ENCODE assay signal across 1 cellular context in the genomic region with DNA sequence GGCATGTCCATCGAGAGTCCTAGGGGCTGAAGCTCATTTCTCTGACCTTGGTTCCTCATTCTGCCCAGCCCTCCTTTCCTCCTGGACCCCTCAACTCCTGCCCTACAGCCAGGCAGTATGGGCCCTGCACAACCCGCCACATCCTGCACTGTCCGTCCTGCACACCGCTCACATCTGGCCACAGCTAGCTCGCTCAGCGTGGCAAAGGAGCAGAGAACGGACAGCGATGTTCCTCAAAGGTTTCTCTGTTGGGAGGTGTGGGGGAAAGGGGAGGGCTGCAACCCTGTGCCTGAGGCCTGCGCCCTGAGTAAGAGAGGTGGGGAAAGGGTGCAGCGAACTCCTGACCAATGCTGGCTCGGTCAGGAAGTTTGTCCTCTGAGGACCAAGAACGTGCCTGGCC.
TF ChIP-seq lines count a peak whose summit lies in the region.

No MANE protein-coding gene starts in this region.

TF ChIP-seq in H1, 55 proteins besides CTCF, POLR2A, EP300 and RAD21:
- TF ChIP-seq TAF7 (optimal IDR thresholded peaks at IDR 0.05; ENCODE audit: borderline replicate concordance, low read depth, low read length) (no peak), PHF8 (conservative IDR thresholded peaks at IDR 0.05; ENCODE audit: low read depth, low read length) (no peak), BACH1 (IDR thresholded peaks at IDR 0.05; ENCODE audit: low read length) (no peak), TAF1 (IDR thresholded peaks at IDR 0.05; ENCODE audit: low read depth, low read length) (no peak), RFX5 (IDR thresholded peaks at IDR 0.05; ENCODE audit: borderline replicate concordance, low read depth, low read length) (no peak), SP4 (IDR thresholded peaks at IDR 0.05; ENCODE audit: low read length) (no peak), TCF12 (IDR thresholded peaks at IDR 0.05; ENCODE audit: low read depth, low read length) (no peak), EZH2 (IDR thresholded peaks at IDR 0.05; ENCODE audit: low read depth, low read length, severe bottlenecking) (no peak), NRF1 (IDR thresholded peaks at IDR 0.05; ENCODE audit: low read depth, low read length) (no peak), GABPA (IDR thresholded peaks at IDR 0.05; ENCODE audit: borderline replicate concordance, insufficient read depth, low read length) (no peak), MAFK (IDR thresholded peaks at IDR 0.05; ENCODE audit: low read depth, low read length) (no peak), CTBP2 (IDR thresholded peaks at IDR 0.05; ENCODE audit: borderline replicate concordance, insufficient read depth, insufficient read length, low read length) (no peak), CBX5 (IDR thresholded peaks at IDR 0.05; ENCODE audit: low read depth, low read length) (no peak), HDAC2 (IDR thresholded peaks at IDR 0.05; ENCODE audit: borderline replicate concordance in 1 of 2, low read depth in 2 of 2, low read length in 2 of 2) (no peak), SAP30 (IDR thresholded peaks at IDR 0.05; ENCODE audit: insufficient read depth, insufficient replicate concordance, low read length) (no peak)
- TF ChIP-seq, protein P1, sequence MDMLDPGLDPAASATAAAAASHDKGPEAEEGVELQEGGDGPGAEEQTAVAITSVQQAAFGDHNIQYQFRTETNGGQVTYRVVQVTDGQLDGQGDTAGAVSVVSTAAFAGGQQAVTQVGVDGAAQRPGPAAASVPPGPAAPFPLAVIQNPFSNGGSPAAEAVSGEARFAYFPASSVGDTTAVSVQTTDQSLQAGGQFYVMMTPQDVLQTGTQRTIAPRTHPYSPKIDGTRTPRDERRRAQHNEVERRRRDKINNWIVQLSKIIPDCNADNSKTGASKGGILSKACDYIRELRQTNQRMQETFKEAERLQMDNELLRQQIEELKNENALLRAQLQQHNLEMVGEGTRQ (IDR thresholded peaks at IDR 0.05; ENCODE audit: low read length): no peak
- TF ChIP-seq, protein P2, sequence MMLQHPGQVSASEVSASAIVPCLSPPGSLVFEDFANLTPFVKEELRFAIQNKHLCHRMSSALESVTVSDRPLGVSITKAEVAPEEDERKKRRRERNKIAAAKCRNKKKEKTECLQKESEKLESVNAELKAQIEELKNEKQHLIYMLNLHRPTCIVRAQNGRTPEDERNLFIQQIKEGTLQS (IDR thresholded peaks at IDR 0.05; ENCODE audit: insufficient read depth, low read depth, low read length): no peak
